8 cellular contexts compared by ENCODE assay signal in the genomic region with DNA sequence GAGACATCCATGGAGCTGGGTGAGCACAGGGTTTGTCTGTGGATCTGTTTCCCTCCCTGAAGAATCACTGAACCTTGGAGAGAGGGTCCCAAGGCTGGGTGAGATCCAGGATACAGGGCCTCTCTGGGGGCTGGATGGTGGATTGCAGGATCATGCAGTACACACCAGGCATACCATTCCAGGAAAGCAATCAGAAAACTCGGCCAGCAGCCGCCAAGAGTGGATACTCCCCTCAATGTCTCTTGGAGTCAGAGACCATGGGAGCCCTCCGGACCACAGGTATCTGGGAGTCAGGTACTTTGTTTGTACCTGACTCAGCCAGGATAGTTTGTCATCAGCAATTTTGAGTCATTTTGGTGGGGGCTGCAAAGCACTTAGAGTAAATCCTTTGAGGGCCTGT. TPM values are rescaled to one million over a fixed set of nuclear protein-coding genes. Genes with fewer than 3 reads are reported as not detected.
"Had no signal": no experiment of that assay in that cellular context is flagged by ENCODE, and none has a peak within 500 bp of the region (broad histone marks: within the 10 kb centered on the region; RNA-seq: fewer than 3 reads in every experiment).

No MANE protein-coding gene starts in this region.

- ATAC-seq: HCT116 had no signal

- H3K4me3 ChIP-seq: GM23248, HAP-1 had no signal

- H3K9me3 Mint-ChIP-seq: HFFc6 had no signal

- H3K4me3 Mint-ChIP-seq: HFFc6 had no signal

- H3K36me3 ChIP-seq: HAP-1 had no signal

- DNase-seq: GM23248, GOT3, H7, HFFc6, IMR-90 had no signal

- FAIRE-seq: HTR-8/SVneo had no signal

- H3K27ac Mint-ChIP-seq: HFFc6 had no signal

RNA-seq across cellular contexts. Expression of a gene that starts 14.6 kb away (rescaled TPM):
- total RNA-seq: GM23248, HFFc6, IMR-90 had no signal
